ENCODE assay signal across 8 cellular contexts in genomic region chr1:167715653-167716302, GRCh38. TPM values are rescaled to one million over a fixed set of nuclear protein-coding genes. Genes with fewer than 3 reads are reported as not detected.
DNase-seq lines count a peak whose midpoint lies in the region; ATAC-seq and TF ChIP-seq lines count a peak whose summit lies in the region.

No MANE protein-coding gene starts in this region.

- H3K9me3 ChIP-seq in colonic mucosa, result no peaks in the 10 kb centered on the region

- peak overlapping the region; percentile 85 to 97 (median 93) for H3K4me3 Mint-ChIP-seq in naive B cell

- no peaks in the 10 kb centered on the region for H3K4me1 ChIP-seq in colonic mucosa

- peak in 1 of 2 donors; percentile 6 for ATAC-seq in naive B cell (ENCODE audit: low read depth in 2 of 2)

- H3K9me3 Mint-ChIP-seq in naive B cell, result peaks cover 0 to 9% (median 0%) of the 10 kb centered on the region in 7 donors

- intact Hi-C loops in colonic mucosa (cut with DNase I), result loop anchor here (10.0 kb wide), 2 partner anchors 219 to 369 kb away; partner anchors contain the start of genes DCAF6 and MPC2

- peak overlapping the region in 1 of 2 donors; percentile 83 for H3K9ac ChIP-seq in colonic mucosa (ENCODE audit: low read depth in 2 of 2, low read length in 2 of 2)

- DNase-seq in NCI-H524 treated with DMSO at 0.1 percent for 48 hours (lab: John Stamatoyannopoulos, UW) (peak; percentile 28), NCI-H524 (lab: John Stamatoyannopoulos, UW) (no peak), colonic mucosa (no peak), naive B cell (no peak), foreskin melanocyte (no peak), occipital lobe (lab: John Stamatoyannopoulos, UW) (no peak), iPS-NIHi7 (ENCODE audit: extremely low spot score) (no peak)

- peaks cover 37 to 65% (median 57%) of the 10 kb centered on the region in 3 donors for H3K4me1 Mint-ChIP-seq in naive B cell

- TF ChIP-seq CTCF in LNCAP (IDR thresholded peaks at IDR 0.05), result peak; percentile 11
- no peak for TF ChIP-seq CTCF in colonic mucosa (IDR thresholded peaks at IDR 0.05)

- H3K4me3 ChIP-seq in colonic mucosa, result peak overlapping the region; percentile 46

- peaks cover 0 to 3% of the 10 kb centered on the region in 2 donors for H3K36me3 Mint-ChIP-seq in naive B cell

- no peaks in the 10 kb centered on the region for H3K27me3 Mint-ChIP-seq in naive B cell

- peak overlapping the region; percentile 75 for H3K27ac ChIP-seq in colonic mucosa

- H3K27me3 ChIP-seq in colonic mucosa, result no peaks in the 10 kb centered on the region

- peak overlapping the region; percentile 83 to 100 (median 98) for H3K27ac Mint-ChIP-seq in naive B cell

- H3K36me3 ChIP-seq in colonic mucosa, result no peaks in the 10 kb centered on the region

RNA-seq across cellular contexts. Expression of gene MPZL1, which starts 6.0 kb away (rescaled TPM):
- total RNA-seq in colonic mucosa, result 100 to 1,000 TPM; 112 to 144 TPM
- 10 to 100 TPM; 23.5 to 64.2 (median 29.7) TPM for polyA plus RNA-seq in naive B cell (ENCODE audit: low read depth in 6 of 6)
- total RNA-seq in occipital lobe, result 278 TPM
